In the genomic region with DNA sequence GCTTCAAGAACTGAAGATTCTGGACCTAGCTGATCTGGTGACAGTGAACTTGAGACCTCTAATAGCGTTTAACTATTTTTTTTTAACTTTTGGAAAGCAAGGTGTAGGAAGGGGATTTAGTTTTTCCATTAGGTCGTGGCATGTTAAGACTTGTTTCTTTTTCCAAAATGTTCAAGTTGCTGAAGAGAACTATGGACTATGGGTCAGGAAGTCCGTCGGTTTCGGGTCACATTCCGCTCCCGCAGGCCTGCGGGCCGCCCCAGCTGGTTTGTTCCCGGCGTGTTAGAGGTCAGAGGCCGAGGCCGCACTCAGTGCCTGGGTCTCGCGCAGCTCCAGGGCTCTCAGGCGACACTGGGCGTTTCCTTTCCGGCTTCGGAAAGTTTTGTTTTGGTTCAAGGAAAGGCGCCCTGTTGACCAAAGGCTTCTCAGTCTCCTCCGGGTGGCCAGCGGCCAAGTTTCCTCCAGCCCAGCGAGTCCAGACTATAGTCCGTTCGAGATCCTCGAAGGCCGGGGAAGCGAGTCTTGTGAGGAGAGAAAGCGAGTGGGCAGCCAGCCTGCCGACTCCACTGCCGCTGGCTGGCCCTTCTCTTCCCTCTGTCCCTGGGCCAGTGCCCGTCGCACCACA, we compare ENCODE assay signal across 8 cellular contexts. TPM values are rescaled to one million over a fixed set of nuclear protein-coding genes. Genes with fewer than 3 reads are reported as not detected.
DNase-seq lines count a peak whose midpoint lies in the region; ATAC-seq, FAIRE-seq and TF ChIP-seq lines count a peak whose summit lies in the region.

No MANE protein-coding gene starts in this region.

- H3K4me1 ChIP-seq in A549 (peaks cover 50% of the 10 kb centered on the region), trophoblast cell (ENCODE audit: control insufficient read depth in 1 of 2, insufficient read depth in 2 of 2, low read length in 2 of 2) (no peaks in the 10 kb centered on the region)

- H3K27ac ChIP-seq in A549 (peak overlapping the region; percentile 96 to 97), trophoblast cell (ENCODE audit: low read depth, low read length) (peak overlapping the region; percentile 94)

- peaks cover 0 to 2% of the 10 kb centered on the region in 2 experiments for H3K36me3 ChIP-seq in trophoblast cell (ENCODE audit: control insufficient read depth in 1 of 2, insufficient read depth in 2 of 2, low read length in 2 of 2)

- H3K9me3 Mint-ChIP-seq in activated B cell treated with CpG ODN at 0.5 μM for 24 hours = no peaks in the 10 kb centered on the region

- CTCF ChIA-PET in A549 (lab: Yijun Ruan, JAX) = interaction anchor here (0.6 to 2.8 kb wide), 15 partner anchors 24 to 576 kb away, joined by 3 to 13 read pairs (median 3); no protein-coding TSS in a partner anchor
- CTCF ChIA-PET in activated B cell treated with CpG ODN at 0.5 μM for 24 hours (lab: Charles Lee) = interaction anchor here (1.2 to 1.7 kb wide), 2 partner anchors 11 to 14 kb away, joined by 3 read pairs; no protein-coding TSS in a partner anchor

- H3K4me2 ChIP-seq in A549 (peak overlapping the region; percentile 94), trophoblast cell (ENCODE audit: low read length) (peak overlapping the region; percentile 89)

- H4K12ac ChIP-seq in trophoblast cell (ENCODE audit: low read depth, low read length) = peak overlapping the region; percentile 96

- H2AFZ ChIP-seq in trophoblast cell (ENCODE audit: insufficient read depth, low read length, poor library complexity) = peak overlapping the region; percentile 92

- H3K79me2 ChIP-seq in trophoblast cell (ENCODE audit: control insufficient read depth, insufficient read depth, low read length, poor library complexity) = peaks cover 10% of the 10 kb centered on the region

- peak overlapping the region; percentile 94 for H3K14ac ChIP-seq in trophoblast cell (ENCODE audit: low read length)

- H3K4me1 Mint-ChIP-seq in activated B cell treated with CpG ODN at 0.5 μM for 24 hours = peaks cover 14% of the 10 kb centered on the region

- H4K8ac ChIP-seq in trophoblast cell (ENCODE audit: low read depth, low read length) = peak overlapping the region; percentile 95

- ATAC-seq in A549 (peak; percentile 63 to 71), GM19023 (IDR thresholded peaks at IDR 0.05; ENCODE audit: unreplicated experiment) (peak; percentile 52), HG03108 (IDR thresholded peaks at IDR 0.05; ENCODE audit: unreplicated experiment) (peak; percentile 32), activated B cell treated with CpG ODN at 0.5 μM for 24 hours (ENCODE audit: low read depth) (peak; percentile 33), Right ventricle myocardium superior (ENCODE audit: poor library complexity) (peak; percentile 67)

- peaks cover 15% of the 10 kb centered on the region for H3K79me1 ChIP-seq in trophoblast cell (ENCODE audit: low read length)

- intact Hi-C loops in activated B cell treated with CpG ODN at 0.5 μM for 24 hours (cut with micrococcal nuclease) (loop anchor here (1.0 to 5.0 kb wide), 8 partner anchors 106 to 1498 kb away; a partner anchor contains a TSS), Right ventricle myocardium superior (cut with DNase I) (no loop called here)

- no peak overlapping the region for H3K23ac ChIP-seq in trophoblast cell (ENCODE audit: low read length)

- no peak for DNase-seq in A549 (ENCODE audit: low read depth in 1 of 2, low spot score in 1 of 2)
- no peak for DNase-seq in activated B cell treated with CpG ODN at 0.5 μM for 24 hours
- DNase-seq in Right ventricle myocardium superior = peak; percentile 92
- peak; percentile 78 for DNase-seq in trophoblast cell
- DNase-seq in COR-L47 (lab: John Stamatoyannopoulos, UW) = no peak
- no peak for DNase-seq in DMS79 treated with DMSO at 0.1 percent for 48 hours (lab: John Stamatoyannopoulos, UW)

- H2BK5ac ChIP-seq in trophoblast cell (ENCODE audit: low read depth, low read length, poor library complexity) = peak overlapping the region; percentile 92

- POLR2A ChIA-PET in A549 (lab: Yijun Ruan, JAX) = interaction anchor here (0.7 to 1.8 kb wide), 9 partner anchors 9 to 493 kb away, joined by 3 to 9 read pairs (median 3); a partner anchor contains a TSS
- POLR2A ChIA-PET in activated B cell treated with CpG ODN at 0.5 μM for 24 hours (lab: Charles Lee) = interaction anchor here (1.0 kb wide), 1 partner anchor 544 kb away, joined by 3 read pairs; no protein-coding TSS in a partner anchor

- H3K27ac Mint-ChIP-seq in activated B cell treated with CpG ODN at 0.5 μM for 24 hours = peak overlapping the region; percentile 76

- TF ChIP-seq EP300 in A549 (IDR thresholded peaks at IDR 0.05) = no peak

- H3K4ac ChIP-seq in trophoblast cell (ENCODE audit: low read depth, low read length) = peak overlapping the region; percentile 46

- peak overlapping the region; percentile 39 for H2BK12ac ChIP-seq in trophoblast cell (ENCODE audit: low read length)

- no peaks in the 10 kb centered on the region for H3K9me3 ChIP-seq in A549
- no peaks in the 10 kb centered on the region for H3K9me3 ChIP-seq in trophoblast cell (ENCODE audit: insufficient read depth, low read depth, low read length)

- H4K91ac ChIP-seq in trophoblast cell (ENCODE audit: low read depth, low read length) = peak overlapping the region; percentile 95

- H3K27me3 Mint-ChIP-seq in activated B cell treated with CpG ODN at 0.5 μM for 24 hours = peaks cover 22% of the 10 kb centered on the region

- no peak overlapping the region for H2AK5ac ChIP-seq in trophoblast cell (ENCODE audit: low read length)

- H3K4me3 Mint-ChIP-seq in activated B cell treated with CpG ODN at 0.5 μM for 24 hours = peak overlapping the region; percentile 92

- no peaks in the 10 kb centered on the region for H3K27me3 ChIP-seq in trophoblast cell (ENCODE audit: insufficient read depth, low read length)

- H3K18ac ChIP-seq in trophoblast cell (ENCODE audit: low read length) = peak overlapping the region; percentile 89

- H3K4me3 ChIP-seq in A549 (peak overlapping the region; percentile 94), trophoblast cell (ENCODE audit: low read depth, low read length) (peak overlapping the region; percentile 78)

- H2BK120ac ChIP-seq in trophoblast cell (ENCODE audit: insufficient read depth, low read length, poor library complexity) = peak overlapping the region; percentile 86

- FAIRE-seq in A549 (lab: Jason Lieb, UNC) = no peak

- TF ChIP-seq RAD21 in A549 (conservative IDR thresholded peaks at IDR 0.05 in 1 of 2, IDR thresholded peaks at IDR 0.05 in 1 of 2) = no peak

- peak overlapping the region; percentile 91 for H3K9ac ChIP-seq in trophoblast cell (ENCODE audit: low read length)

- no peak for TF ChIP-seq CTCF in A549 (IDR thresholded peaks at IDR 0.05)
- TF ChIP-seq CTCF in activated B cell treated with CpG ODN at 0.5 μM for 24 hours (IDR thresholded peaks at IDR 0.05) = no peak

- no peak for TF ChIP-seq POLR2A in A549 (IDR thresholded peaks at IDR 0.05; ENCODE audit: low read length)

- peaks cover 5% of the 10 kb centered on the region for H3K36me3 Mint-ChIP-seq in activated B cell treated with CpG ODN at 0.5 μM for 24 hours (ENCODE audit: low read depth)

- 2% methylated on average over 32 of the region's 33 CpGs for WGBS in A549 (ENCODE audit: missing lambda C conversion rate)
- WGBS in trophoblast cell (ENCODE audit: extremely low coverage, insufficient coverage, insufficient read length) = no CpG with 5 or more reads among the region's 33 CpGs

TF ChIP-seq in A549, 52 proteins besides CTCF, POLR2A, EP300 and RAD21 (continues in another document):
- TF ChIP-seq KDM1A (IDR thresholded peaks at IDR 0.05; ENCODE audit: low read depth) (no peak), KDM5A (IDR thresholded peaks at IDR 0.05) (no peak), HOXB13 (CRISPR knock-in tag; IDR thresholded peaks at IDR 0.05; ENCODE audit: low read depth) (no peak), HOXA7 (CRISPR knock-in tag; IDR thresholded peaks at IDR 0.05) (no peak), HOXB5 (CRISPR knock-in tag; IDR thresholded peaks at IDR 0.05) (no peak), CHD2 (IDR thresholded peaks at IDR 0.05; ENCODE audit: low read length, partially characterized antibody) (peak; percentile 48), GATA3 (IDR thresholded peaks at IDR 0.05; ENCODE audit: borderline replicate concordance) (no peak), EHMT2 (IDR thresholded peaks at IDR 0.05; ENCODE audit: low read depth) (no peak)
- TF ChIP-seq, protein P1, sequence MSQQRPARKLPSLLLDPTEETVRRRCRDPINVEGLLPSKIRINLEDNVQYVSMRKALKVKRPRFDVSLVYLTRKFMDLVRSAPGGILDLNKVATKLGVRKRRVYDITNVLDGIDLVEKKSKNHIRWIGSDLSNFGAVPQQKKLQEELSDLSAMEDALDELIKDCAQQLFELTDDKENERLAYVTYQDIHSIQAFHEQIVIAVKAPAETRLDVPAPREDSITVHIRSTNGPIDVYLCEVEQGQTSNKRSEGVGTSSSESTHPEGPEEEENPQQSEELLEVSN (IDR thresholded peaks at IDR 0.05; ENCODE audit: borderline replicate concordance, low read depth) = peak; percentile 73; the same call in 1 of the 2 replicates
- TF ChIP-seq, protein P2, sequence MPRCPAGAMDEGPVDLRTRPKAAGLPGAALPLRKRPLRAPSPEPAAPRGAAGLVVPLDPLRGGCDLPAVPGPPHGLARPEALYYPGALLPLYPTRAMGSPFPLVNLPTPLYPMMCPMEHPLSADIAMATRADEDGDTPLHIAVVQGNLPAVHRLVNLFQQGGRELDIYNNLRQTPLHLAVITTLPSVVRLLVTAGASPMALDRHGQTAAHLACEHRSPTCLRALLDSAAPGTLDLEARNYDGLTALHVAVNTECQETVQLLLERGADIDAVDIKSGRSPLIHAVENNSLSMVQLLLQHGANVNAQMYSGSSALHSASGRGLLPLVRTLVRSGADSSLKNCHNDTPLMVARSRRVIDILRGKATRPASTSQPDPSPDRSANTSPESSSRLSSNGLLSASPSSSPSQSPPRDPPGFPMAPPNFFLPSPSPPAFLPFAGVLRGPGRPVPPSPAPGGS (IDR thresholded peaks at IDR 0.05) = 0 out of 3 replicates have a peak, but pooled peaks have one; percentile 13

RNA-seq across cellular contexts. Expression of a gene that starts 0.6 kb away (rescaled TPM):
- polyA plus RNA-seq in A549 (2011; rRNA removed) = 14.9 and 20.2 TPM in 2 replicates
- polyA plus RNA-seq in A549 (2012; cell fraction: cytosol; rRNA removed) = 5.1 and 9.3 TPM in 2 replicates
- polyA plus RNA-seq in A549 (2012; cell fraction: nucleus; rRNA removed) = 6.8 and 8.6 TPM in 2 replicates
- polyA plus RNA-seq in A549 (2017; fragmentation: RNase III; extraction: RNeasy Plus Mini Kit Qiagen cat#74134 plus additional on column Dnase treatment) = 9.1 to 9.8 TPM (median 9.6 TPM) in 3 replicates
- polyA minus RNA-seq in A549 (2011; rRNA and poly(A)+ RNA removed) = 50.0 and 63.9 TPM in 2 replicates
- 3.2 and 5.3 TPM in 2 replicates for total RNA-seq in activated B cell treated with CpG ODN at 0.5 μM for 24 hours
- total RNA-seq in Right ventricle myocardium superior = 19.7 TPM
- polyA plus RNA-seq in trophoblast cell (2013) = 17.7 and 18.1 TPM in 2 replicates

Comparison
In these comparisons a context has a peak if more than half of its experiments do, and no peak if none do; other contexts are left out.
1. DNase-seq: peak in Right ventricle myocardium superior (single experiment) and trophoblast cell (2 of 2); none in A549 (0 of 2), activated B cell treated with CpG ODN at 0.5 μM for 24 hours (single experiment), COR-L47 (single experiment) and DMS79 treated with DMSO at 0.1 percent for 48 hours (single experiment).
2. Peak in every context shown above with its lines, with median percentiles within 50 percentile points of each other: ATAC-seq.